ENCODE assay signal across 9 cellular contexts in genomic region chr14:53032161-53032803, GRCh38.
DNase-seq lines count a peak whose midpoint lies in the region; ATAC-seq and TF ChIP-seq lines count a peak whose summit lies in the region.
"Had no signal": no experiment of that assay in that cellular context is flagged by ENCODE, and none has a peak within 500 bp of the region (broad histone marks: within the 10 kb centered on the region; RNA-seq: fewer than 3 reads in every experiment).

No MANE protein-coding gene starts in this region.

- H3K36me3 ChIP-seq in lower lobe of right lung, result no peaks in the 10 kb centered on the region
- H3K36me3 ChIP-seq in upper lobe of right lung, result no peaks in the 10 kb centered on the region

- H3K4me1 ChIP-seq in lower lobe of right lung (peaks cover 30% of the 10 kb centered on the region), upper lobe of right lung (peaks cover 16% of the 10 kb centered on the region)

- H3K27ac ChIP-seq in lower lobe of right lung (no peak overlapping the region), upper lobe of right lung (no peak overlapping the region)
- H3K27ac ChIP-seq: epithelial cell of prostate had no signal

- H3K4me3 ChIP-seq in lower lobe of right lung, result no peak overlapping the region
- H3K4me3 ChIP-seq in upper lobe of right lung, result no peak overlapping the region

- peak; percentile 55 to 67 for ATAC-seq in lower lobe of right lung
- peak; percentile 49 for ATAC-seq in upper lobe of right lung
- no peak for ATAC-seq in GM18505 (IDR thresholded peaks at IDR 0.05; ENCODE audit: unreplicated experiment)

- H3K27me3 ChIP-seq in lower lobe of right lung (ENCODE audit: low read depth) (no peaks in the 10 kb centered on the region), upper lobe of right lung (no peaks in the 10 kb centered on the region)

- H3K9me3 ChIP-seq in lower lobe of right lung (no peaks in the 10 kb centered on the region), upper lobe of right lung (no peaks in the 10 kb centered on the region)

- TF ChIP-seq POLR2A in GM18505 (IDR thresholded peaks at IDR 0.05; ENCODE audit: borderline replicate concordance, extremely low read depth, insufficient read depth, insufficient read length) (no peak), erythroblast (IDR thresholded peaks at IDR 0.05; ENCODE audit: low read length) (no peak)

- DNase-seq in LoVo (ENCODE audit: low spot score), result peak; percentile 32
- peak; percentile 38 for DNase-seq in dermis blood vessel endothelial cell
- no peak for DNase-seq in lower lobe of right lung
- no peak for DNase-seq in upper lobe of right lung
- no peak for DNase-seq in erythroblast (lab: John Stamatoyannopoulos, UW)
- DNase-seq in GM19240 (ENCODE audit: insufficient read length, low spot score), result no peak
- DNase-seq: Kasumi-1 had no signal

- TF ChIP-seq CTCF in lower lobe of right lung (IDR thresholded peaks at IDR 0.05), result no peak
- TF ChIP-seq CTCF in upper lobe of right lung (IDR thresholded peaks at IDR 0.05), result no peak

- intact Hi-C loops in lower lobe of right lung (cut with DNase I), result no loop called here
- intact Hi-C loops in upper lobe of right lung (cut with DNase I), result no loop called here

Comparison
In these comparisons a context has a peak if more than half of its experiments do, and no peak if none do; other contexts are left out.
1. DNase-seq: peak in LoVo (single experiment) and dermis blood vessel endothelial cell (single experiment); none in lower lobe of right lung (single experiment), upper lobe of right lung (single experiment), erythroblast (0 of 2) and GM19240 (single experiment).